26 cellular contexts compared by ENCODE assay signal in the genomic region with DNA sequence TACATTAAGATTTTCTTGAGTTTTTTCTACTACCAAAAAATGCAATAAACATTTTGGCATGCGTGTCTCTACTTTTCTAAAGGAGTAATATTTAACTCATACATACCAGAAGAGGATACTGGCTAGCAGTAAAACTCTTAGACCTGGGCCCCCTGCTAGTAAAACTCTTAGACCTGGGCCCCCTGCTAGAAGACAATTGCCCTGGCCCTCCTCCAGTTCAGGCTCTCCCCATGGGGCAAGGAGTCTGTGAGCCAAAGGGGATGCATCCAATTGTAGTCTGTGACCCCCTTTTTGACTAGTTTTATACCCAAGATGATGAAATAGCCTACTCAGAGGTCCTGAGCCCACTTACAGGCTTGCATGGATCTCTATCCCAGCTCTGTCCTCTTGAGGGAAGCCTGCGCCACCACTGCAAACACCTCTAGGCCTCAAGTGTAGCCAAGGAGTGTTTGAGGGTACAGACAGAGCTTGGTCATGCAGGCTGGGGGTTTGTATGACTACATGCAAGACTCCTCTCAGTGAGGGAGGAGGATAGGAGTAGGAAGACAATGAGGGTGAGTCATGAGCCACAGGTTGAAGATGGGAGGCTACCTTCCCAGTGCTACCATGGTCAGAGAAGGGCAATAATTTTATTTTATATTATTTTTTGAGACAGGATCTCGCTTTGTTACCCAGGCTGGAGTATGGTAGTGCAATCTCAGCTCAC. TPM values are rescaled to one million over a fixed set of nuclear protein-coding genes. Genes with fewer than 3 reads are reported as not detected.
DNase-seq lines count a peak whose midpoint lies in the region; ATAC-seq, FAIRE-seq and TF ChIP-seq lines count a peak whose summit lies in the region.
"Had no signal": no experiment of that assay in that cellular context is flagged by ENCODE, and none has a peak within 500 bp of the region (broad histone marks: within the 10 kb centered on the region; RNA-seq: fewer than 3 reads in every experiment).

No MANE protein-coding gene starts in this region.

- no peaks in the 10 kb centered on the region for H3K79me2 ChIP-seq in keratinocyte (ENCODE audit: control insufficient read depth, insufficient read depth, low read length)

- H3K4me3 ChIP-seq in H7 (ENCODE audit: insufficient read depth, low read depth, low read length) (no peak overlapping the region), keratinocyte (ENCODE audit: control insufficient read depth in 2 of 3, extremely low read depth in 1 of 3, insufficient read depth in 2 of 3, low read depth in 1 of 3, low read length in 3 of 3) (no peak overlapping the region), gastroesophageal sphincter (no peak overlapping the region)
- H3K4me3 ChIP-seq: ascending aorta, esophagus muscularis mucosa, Peyer's patch, psoas muscle, upper lobe of left lung had no signal

- H3K9me1 ChIP-seq in keratinocyte (ENCODE audit: control insufficient read depth, extremely low read depth, insufficient read depth, low read length): no peaks in the 10 kb centered on the region

- dilution Hi-C loops in keratinocyte (cut with MboI; ENCODE audit: extremely low pct_ligation_motif_present, low sequenced_read_pairs): no loop called here

- H3K27me3 ChIP-seq in H7 (ENCODE audit: control insufficient read depth, insufficient read depth, low read length): no peaks in the 10 kb centered on the region
- no peaks in the 10 kb centered on the region for H3K27me3 ChIP-seq in keratinocyte (ENCODE audit: control insufficient read depth, extremely low read depth, insufficient read depth, low read length)
- H3K27me3 ChIP-seq in gastroesophageal sphincter: no peaks in the 10 kb centered on the region
- H3K27me3 ChIP-seq: ascending aorta, esophagus muscularis mucosa, Peyer's patch, upper lobe of left lung had no signal

- POLR2A ChIA-PET in activated CD4-positive, alpha-beta T cell treated with anti-CD3 and anti-CD28 coated beads for 36 hours (lab: Charles Lee): no interaction called here

- no peak overlapping the region for H3K4me2 ChIP-seq in keratinocyte (ENCODE audit: control insufficient read depth, extremely low read depth, insufficient read depth, low read depth, low read length)
- H3K4me2 ChIP-seq: KMS-11 had no signal

- H3K36me3 ChIP-seq in H7 (replicated peaks; ENCODE audit: control insufficient read depth, insufficient read depth, low read length): no peaks in the 10 kb centered on the region
- no peaks in the 10 kb centered on the region for H3K36me3 ChIP-seq in keratinocyte (ENCODE audit: control insufficient read depth in 2 of 2, extremely low read depth in 1 of 2, insufficient read depth in 2 of 2, low read length in 2 of 2)
- H3K36me3 ChIP-seq in gastroesophageal sphincter: no peaks in the 10 kb centered on the region
- H3K36me3 ChIP-seq: ascending aorta, esophagus muscularis mucosa, Peyer's patch, upper lobe of left lung had no signal

- H4K20me1 ChIP-seq in keratinocyte (ENCODE audit: control insufficient read depth, extremely low read depth, insufficient read depth, low read length): no peaks in the 10 kb centered on the region

- 79 to 83% methylated on average over 2 to 3 of the region's 3 CpGs for WGBS in gastroesophageal sphincter (ENCODE audit: low coverage in 1 of 2), 2 donors

- no peaks in the 10 kb centered on the region for H3K27me3 Mint-ChIP-seq in activated CD4-positive, alpha-beta T cell treated with anti-CD3 and anti-CD28 coated beads for 36 hours
- peaks cover 1% of the 10 kb centered on the region for H3K27me3 Mint-ChIP-seq in activated T-helper 1 cell treated with anti-CD3 and anti-CD28 coated beads, Interleukin-12 subunit alpha, Interleukin-12 subunit beta, Interleukin-2, Interleukin-4 antibody, amounts not matched to agents 30 ng/mL and 10 ng/mL and 1 ng/mL, durations not matched to agents 14 hours and 24 hours and 36 hours (ENCODE audit: insufficient read depth)
- H3K27me3 Mint-ChIP-seq: activated B cell treated with CpG ODN at 0.5 μM for 24 hours, B cell had no signal

- peak; percentile 41 for DNase-seq in activated CD4-positive, alpha-beta T cell treated with anti-CD3 and anti-CD28 coated beads for 36 hours
- no peak for DNase-seq in activated CD4-positive, alpha-beta T cell treated with anti-CD3 and anti-CD28 coated beads, Interleukin-2, amount 50 U/mL, for 4 hours
- peak; percentile 10 for DNase-seq in H7
- DNase-seq in activated T-helper 1 cell treated with anti-CD3 and anti-CD28 coated beads, Interleukin-12 subunit alpha, Interleukin-12 subunit beta, Interleukin-2, Interleukin-4 antibody, amounts not matched to agents 30 ng/mL and 10 ng/mL and 1 ng/mL, durations not matched to agents 14 hours and 24 hours and 36 hours (ENCODE audit: low spot score): no peak
- DNase-seq in keratinocyte (ENCODE audit: low read depth, low spot score): no peak
- no peak for DNase-seq in HUDEP-2 (lab: John Stamatoyannopoulos, UW; ENCODE audit: unreplicated experiment in 76 of 76)
- no peak for DNase-seq in NOMO-1 treated with dmso at 0.1 percent for 144 hours (lab: John Stamatoyannopoulos, UW; ENCODE audit: unreplicated experiment)
- DNase-seq: activated B cell treated with CpG ODN at 0.5 μM for 24 hours; cerebellar nuclear complex; DMS79; GOT3; NCI-H187; NCI-H446; NK-92 treated with Interleukin-12 subunit alpha and Interleukin-12 subunit beta, amount 100 ng/mL, for 24 hours; Peyer's patch; psoas muscle; small intestine; stimulated activated CD4-positive, alpha-beta T cell treated with anti-CD3 and anti-CD28 coated beads, Interleukin-4, amount 100 ng/mL, for 24 hours; upper lobe of left lung had no signal

- H3K4me3 Mint-ChIP-seq in activated CD4-positive, alpha-beta T cell treated with anti-CD3 and anti-CD28 coated beads for 36 hours: no peak overlapping the region
- H3K4me3 Mint-ChIP-seq in activated T-helper 1 cell treated with anti-CD3 and anti-CD28 coated beads, Interleukin-12 subunit alpha, Interleukin-12 subunit beta, Interleukin-2, Interleukin-4 antibody, amounts not matched to agents 30 ng/mL and 10 ng/mL and 1 ng/mL, durations not matched to agents 14 hours and 24 hours and 36 hours: no peak overlapping the region
- H3K4me3 Mint-ChIP-seq: activated B cell treated with CpG ODN at 0.5 μM for 24 hours, B cell had no signal

- H3K9ac ChIP-seq in keratinocyte (ENCODE audit: control insufficient read depth, extremely low read depth, insufficient read depth, low read length): no peak overlapping the region
- H3K9ac ChIP-seq: KMS-11 had no signal

- CTCF ChIA-PET in activated CD4-positive, alpha-beta T cell treated with anti-CD3 and anti-CD28 coated beads for 36 hours (lab: Charles Lee): interaction anchor here (0.6 kb wide), 1 partner anchor 173 kb away, joined by 3 read pairs; no protein-coding TSS in a partner anchor

- intact Hi-C loops in activated CD4-positive, alpha-beta T cell treated with anti-CD3 and anti-CD28 coated beads for 36 hours (cut with DNase I, micrococcal nuclease): loop anchor here in 1 of 2 experiments (1.0 kb wide), 1 partner anchor 38 kb away; no protein-coding TSS in a partner anchor
- intact Hi-C loops in activated T-helper 1 cell treated with anti-CD3 and anti-CD28 coated beads, Interleukin-12 subunit alpha, Interleukin-12 subunit beta, Interleukin-2, Interleukin-4 antibody, amounts not matched to agents 30 ng/mL and 10 ng/mL and 1 ng/mL, durations not matched to agents 14 hours and 24 hours and 36 hours (cut with micrococcal nuclease): no loop called here

- no peak overlapping the region for H2AFZ ChIP-seq in keratinocyte (ENCODE audit: control insufficient read depth, low read length)

- H3K27ac Mint-ChIP-seq in activated CD4-positive, alpha-beta T cell treated with anti-CD3 and anti-CD28 coated beads for 36 hours: no peak overlapping the region
- peak overlapping the region; percentile 16 for H3K27ac Mint-ChIP-seq in activated T-helper 1 cell treated with anti-CD3 and anti-CD28 coated beads, Interleukin-12 subunit alpha, Interleukin-12 subunit beta, Interleukin-2, Interleukin-4 antibody, amounts not matched to agents 30 ng/mL and 10 ng/mL and 1 ng/mL, durations not matched to agents 14 hours and 24 hours and 36 hours
- H3K27ac Mint-ChIP-seq: activated B cell treated with CpG ODN at 0.5 μM for 24 hours, B cell had no signal

- H3K4me1 Mint-ChIP-seq in activated CD4-positive, alpha-beta T cell treated with anti-CD3 and anti-CD28 coated beads for 36 hours: peaks cover 17% of the 10 kb centered on the region
- peaks cover 24% of the 10 kb centered on the region for H3K4me1 Mint-ChIP-seq in activated T-helper 1 cell treated with anti-CD3 and anti-CD28 coated beads, Interleukin-12 subunit alpha, Interleukin-12 subunit beta, Interleukin-2, Interleukin-4 antibody, amounts not matched to agents 30 ng/mL and 10 ng/mL and 1 ng/mL, durations not matched to agents 14 hours and 24 hours and 36 hours (ENCODE audit: low read depth)
- H3K4me1 Mint-ChIP-seq: activated B cell treated with CpG ODN at 0.5 μM for 24 hours, B cell had no signal

- H3K9me3 ChIP-seq in keratinocyte (ENCODE audit: control insufficient read depth, low read depth, low read length) (no peaks in the 10 kb centered on the region), gastroesophageal sphincter (no peaks in the 10 kb centered on the region)
- H3K9me3 ChIP-seq: ascending aorta, esophagus muscularis mucosa, Peyer's patch, psoas muscle had no signal

- TF ChIP-seq EP300 in gastroesophageal sphincter (IDR thresholded peaks at IDR 0.05): no peak

- no peaks in the 10 kb centered on the region for H3K36me3 Mint-ChIP-seq in activated CD4-positive, alpha-beta T cell treated with anti-CD3 and anti-CD28 coated beads for 36 hours (ENCODE audit: low read depth)
- H3K36me3 Mint-ChIP-seq in activated T-helper 1 cell treated with anti-CD3 and anti-CD28 coated beads, Interleukin-12 subunit alpha, Interleukin-12 subunit beta, Interleukin-2, Interleukin-4 antibody, amounts not matched to agents 30 ng/mL and 10 ng/mL and 1 ng/mL, durations not matched to agents 14 hours and 24 hours and 36 hours (ENCODE audit: low read depth): peaks cover 13% of the 10 kb centered on the region

- H3K27ac ChIP-seq in keratinocyte (ENCODE audit: control insufficient read depth, insufficient read depth, low read length): no peak overlapping the region
- H3K27ac ChIP-seq in gastroesophageal sphincter: no peak overlapping the region
- H3K27ac ChIP-seq: ascending aorta, esophagus muscularis mucosa, KMS-11, Peyer's patch, psoas muscle, upper lobe of left lung had no signal

- H3K9me3 Mint-ChIP-seq in activated CD4-positive, alpha-beta T cell treated with anti-CD3 and anti-CD28 coated beads for 36 hours (ENCODE audit: low read depth): no peaks in the 10 kb centered on the region
- peaks cover 14% of the 10 kb centered on the region for H3K9me3 Mint-ChIP-seq in activated T-helper 1 cell treated with anti-CD3 and anti-CD28 coated beads, Interleukin-12 subunit alpha, Interleukin-12 subunit beta, Interleukin-2, Interleukin-4 antibody, amounts not matched to agents 30 ng/mL and 10 ng/mL and 1 ng/mL, durations not matched to agents 14 hours and 24 hours and 36 hours

- TF ChIP-seq CTCF in keratinocyte (optimal IDR thresholded peaks at IDR 0.05 in 1 of 3, IDR thresholded peaks at IDR 0.05 in 1 of 3, conservative IDR thresholded peaks at IDR 0.05 in 1 of 3; ENCODE audit: extremely low read depth in 1 of 3, insufficient read depth in 2 of 3, low read length in 3 of 3) (no peak), gastroesophageal sphincter (IDR thresholded peaks at IDR 0.05) (no peak)

- peak; percentile 93 for ATAC-seq in activated CD4-positive, alpha-beta T cell treated with anti-CD3 and anti-CD28 coated beads for 36 hours
- no peak for ATAC-seq in gastroesophageal sphincter
- ATAC-seq: psoas muscle had no signal

- no peak for TF ChIP-seq POLR2A in gastroesophageal sphincter (IDR thresholded peaks at IDR 0.05)

- peak; percentile 58 for FAIRE-seq in keratinocyte (lab: Jason Lieb, UNC)
- FAIRE-seq: GM12892, GM19239, small intestine had no signal

- H3K4me1 ChIP-seq in keratinocyte (ENCODE audit: control insufficient read depth, extremely low read depth, insufficient read depth, low read length): peaks cover 5% of the 10 kb centered on the region
- H3K4me1 ChIP-seq in gastroesophageal sphincter: no peaks in the 10 kb centered on the region
- H3K4me1 ChIP-seq: ascending aorta, esophagus muscularis mucosa, Peyer's patch, psoas muscle, upper lobe of left lung had no signal

RNA-seq across cellular contexts. Expression of gene PGAP1, which starts 45.2 kb away (rescaled TPM):
- 10 to 100 TPM; 22.2 to 25.1 TPM for total RNA-seq in activated CD4-positive, alpha-beta T cell treated with anti-CD3 and anti-CD28 coated beads for 36 hours
- 6.1 and 7.4 TPM in 2 replicates for total RNA-seq in H7 (2014; rRNA removed; shearing (Covaris generic))
- 30.1 TPM in 2 replicates for total RNA-seq in activated T-helper 1 cell treated with anti-CD3 and anti-CD28 coated beads, Interleukin-12 subunit alpha, Interleukin-12 subunit beta, Interleukin-2, Interleukin-4 antibody, amounts not matched to agents 30 ng/mL and 10 ng/mL and 1 ng/mL, durations not matched to agents 14 hours and 24 hours and 36 hours
- 4.4 to 7.1 TPM (median 5.6 TPM) in 3 replicates for polyA plus RNA-seq in keratinocyte
- 3.5 TPM for polyA plus RNA-seq in keratinocyte (2011; ENCODE audit: low read depth)
- polyA plus RNA-seq in keratinocyte (2011; cell fraction: cytosol; rRNA removed): 1.2 and 3.0 TPM in 2 replicates
- 13.1 and 15.2 TPM in 2 replicates for polyA plus RNA-seq in keratinocyte (2011; cell fraction: nucleus; rRNA removed)
- polyA plus RNA-seq in keratinocyte (2012; ENCODE audit: low replicate concordance): 2.7 and 3.7 TPM in 2 replicates
- polyA minus RNA-seq in keratinocyte: 2.4 to 21.0 TPM (median 14.9 TPM) in 3 replicates
- 6.7 TPM for polyA minus RNA-seq in keratinocyte (2011; cell fraction: cytosol; rRNA and poly(A)+ RNA removed)
- 22.7 and 55.8 TPM in 2 replicates for polyA minus RNA-seq in keratinocyte (2011; cell fraction: nucleus; rRNA and poly(A)+ RNA removed)
- total RNA-seq in gastroesophageal sphincter: 10 to 100 TPM in 1 of 4 donors, 1 to 10 TPM in 3; 4.3 to 10.2 (median 6.9) TPM

Comparison
In these comparisons a context has a peak if more than half of its experiments do, and no peak if none do; other contexts are left out.
1. DNase-seq: peak in activated CD4-positive, alpha-beta T cell treated with anti-CD3 and anti-CD28 coated beads for 36 hours (single experiment) and H7 (single experiment); none in activated CD4-positive, alpha-beta T cell treated with anti-CD3 and anti-CD28 coated beads, Interleukin-2, amount 50 U/mL, for 4 hours (0 of 2), activated T-helper 1 cell treated with anti-CD3 and anti-CD28 coated beads, Interleukin-12 subunit alpha, Interleukin-12 subunit beta, Interleukin-2, Interleukin-4 antibody, amounts not matched to agents 30 ng/mL and 10 ng/mL and 1 ng/mL, durations not matched to agents 14 hours and 24 hours and 36 hours (single experiment), keratinocyte (single experiment), HUDEP-2 (0 of 76) and NOMO-1 treated with dmso at 0.1 percent for 144 hours (single experiment).